In genomic region chr3:46865034-46865507, GRCh38 we compare ENCODE assay signal across 15 cellular contexts. TPM values are rescaled to one million over a fixed set of nuclear protein-coding genes. Genes with fewer than 3 reads are reported as not detected.
DNase-seq lines count a peak whose midpoint lies in the region; ATAC-seq, FAIRE-seq and TF ChIP-seq lines count a peak whose summit lies in the region.
"Had no signal": no experiment of that assay in that cellular context is flagged by ENCODE, and none has a peak within 500 bp of the region (broad histone marks: within the 10 kb centered on the region; RNA-seq: fewer than 3 reads in every experiment).

No MANE protein-coding gene starts in this region.

- FAIRE-seq in urothelium cell line (lab: Jason Lieb, UNC) = peak; percentile 13
- FAIRE-seq in frontal cortex (lab: Jason Lieb, UNC) = no peak
- FAIRE-seq: A204.1, endometrium, small intestine had no signal

- CTCF ChIA-PET in SK-N-SH (lab: Yijun Ruan, JAX) = interaction anchor here (0.7 to 16.8 kb wide), 17 partner anchors 11 to 376 kb away, joined by 3 to 480 read pairs (median 14); partner anchors contain the start of gene PTH1R

- H3K36me3 ChIP-seq in SK-N-SH (replicated peaks in 1 of 2; ENCODE audit: control insufficient read depth in 1 of 2, insufficient read depth in 2 of 2, low read length in 1 of 2) (no peaks in the 10 kb centered on the region), lung (ENCODE audit: control insufficient read depth in 2 of 2, insufficient read depth in 2 of 2, low read length in 2 of 2) (no peaks in the 10 kb centered on the region), colonic mucosa (no peaks in the 10 kb centered on the region)

- no peak overlapping the region for H3K4me3 ChIP-seq in SK-N-SH (ENCODE audit: low read depth in 2 of 2, low read length in 1 of 2)
- no peak overlapping the region for H3K4me3 ChIP-seq in fibroblast of pulmonary artery (replicated peaks; ENCODE audit: low read depth, low read length)
- no peak overlapping the region for H3K4me3 ChIP-seq in lung
- H3K4me3 ChIP-seq in colonic mucosa = no peak overlapping the region
- H3K4me3 ChIP-seq: testis had no signal

- H3K9me3 ChIP-seq in SK-N-SH (no peaks in the 10 kb centered on the region), lung (ENCODE audit: control insufficient read depth in 2 of 2, insufficient read depth in 1 of 2, low read length in 1 of 2) (no peaks in the 10 kb centered on the region), colonic mucosa (no peaks in the 10 kb centered on the region)
- H3K9me3 ChIP-seq: testis had no signal

- POLR2A ChIA-PET in SK-N-SH (lab: Yijun Ruan, JAX) = interaction anchor here (0.6 to 1.1 kb wide), 3 partner anchors 20 to 463 kb away, joined by 3 to 6 read pairs (median 4); no protein-coding TSS in a partner anchor

- H3K9me2 ChIP-seq in SK-N-SH = no peaks in the 10 kb centered on the region

- 38% methylated on average over 10 of the region's 12 CpGs for WGBS in SK-N-SH (ENCODE audit: low lambda C conversion rate)
- WGBS in lung, 2 donors = 18 to 40% methylated on average over 12 of the region's 12 CpGs

- no peaks in the 10 kb centered on the region for H4K20me1 ChIP-seq in SK-N-SH (ENCODE audit: insufficient read depth)

- no peaks in the 10 kb centered on the region for H3K79me2 ChIP-seq in SK-N-SH (ENCODE audit: insufficient read depth)

- intact Hi-C loops in colonic mucosa (cut with DNase I) = loop anchor here (5.0 kb wide), 1 partner anchor 42 kb away; no protein-coding TSS in a partner anchor

- no peak for TF ChIP-seq RAD21 in SK-N-SH (IDR thresholded peaks at IDR 0.05; ENCODE audit: low read length)

- DNase-seq in SK-N-SH (peak; percentile 68), fibroblast of pulmonary artery (ENCODE audit: low read depth) (peak; percentile 74), lung (ENCODE audit: low spot score) (peak; percentile 65), urothelium cell line (ENCODE audit: low spot score) (no peak), colonic mucosa (no peak), frontal cortex (ENCODE audit: low spot score in 2 of 2) (no peak)
- DNase-seq: activated CD4-positive, alpha-beta T cell treated with anti-CD3 and anti-CD28 coated beads, Interleukin-2, amount 10 ng/mL, durations not matched to agents 24 days and 14 days; NCI-H2081; small intestine; T-helper 2 cell; testis had no signal

- H3K27me3 ChIP-seq in SK-N-SH (ENCODE audit: insufficient read depth) = no peaks in the 10 kb centered on the region
- H3K27me3 ChIP-seq in lung (ENCODE audit: control insufficient read depth, insufficient read depth) = no peaks in the 10 kb centered on the region
- H3K27me3 ChIP-seq in colonic mucosa = no peaks in the 10 kb centered on the region
- H3K27me3 ChIP-seq: testis had no signal

- ATAC-seq in SK-N-SH treated with all-trans-retinoic acid at 6 μM for 48 hours (no peak), lung (ENCODE audit: insufficient read depth, low FRiP score) (peak; percentile 51), HG03045 (IDR thresholded peaks at IDR 0.05; ENCODE audit: unreplicated experiment) (no peak)

- H3K4me1 ChIP-seq in SK-N-SH (ENCODE audit: control insufficient read depth in 1 of 2, insufficient read depth in 2 of 2, low read depth in 1 of 2, low read length in 1 of 2) (peaks cover 0 to 40% of the 10 kb centered on the region in 2 experiments; a peak in 1 of 4 replicates), lung (ENCODE audit: control insufficient read depth in 2 of 2, insufficient read depth in 2 of 2, low read length in 2 of 2) (peaks cover 6 to 19% of the 10 kb centered on the region in 2 donors), colonic mucosa (no peaks in the 10 kb centered on the region)

- TF ChIP-seq CTCF in SK-N-SH (IDR thresholded peaks at IDR 0.05) = no peak
- no peak for TF ChIP-seq CTCF in fibroblast of pulmonary artery (IDR thresholded peaks at IDR 0.05; ENCODE audit: low read length, missing control alignments)
- no peak for TF ChIP-seq CTCF in lung (IDR thresholded peaks at IDR 0.05; ENCODE audit: control extremely low read depth, extremely low read depth)
- no peak for TF ChIP-seq CTCF in colonic mucosa (IDR thresholded peaks at IDR 0.05)

- no peaks in the 10 kb centered on the region for H3F3A ChIP-seq in SK-N-SH (replicated peaks; ENCODE audit: insufficient read depth)

- H3K27ac ChIP-seq in SK-N-SH (ENCODE audit: low read depth in 2 of 2, low read length in 1 of 2) = no peak overlapping the region; a peak in 1 of 4 replicates
- H3K27ac ChIP-seq in lung (ENCODE audit: low read depth in 1 of 2, low read length in 1 of 2) = peak overlapping the region; percentile 64 to 90
- no peak overlapping the region for H3K27ac ChIP-seq in colonic mucosa
- H3K27ac ChIP-seq: testis had no signal

- H3K9ac ChIP-seq in SK-N-SH = no peak overlapping the region
- H3K9ac ChIP-seq in colonic mucosa (ENCODE audit: low read depth in 2 of 2, low read length in 2 of 2) = no peak overlapping the region

- no peak overlapping the region for H2AFZ ChIP-seq in SK-N-SH (ENCODE audit: low read depth)

- no peak overlapping the region for H3K4me2 ChIP-seq in SK-N-SH

- TF ChIP-seq EP300 in SK-N-SH (IDR thresholded peaks at IDR 0.05; ENCODE audit: borderline replicate concordance in 1 of 2, low read depth in 1 of 2, low read length in 1 of 2) = peak in 1 of 2 experiments; percentile 44; a peak in 1 of 4 replicates

TF ChIP-seq in SK-N-SH, 30 proteins besides CTCF, POLR2A, EP300 and RAD21 (continues in another document):
- TF ChIP-seq YY1 (IDR thresholded peaks at IDR 0.05; ENCODE audit: low read depth) (no peak), PBX3 (IDR thresholded peaks at IDR 0.05) (no peak), FOXJ3 (CRISPR knock-in tag; IDR thresholded peaks at IDR 0.05) (no peak), CHD2 (IDR thresholded peaks at IDR 0.05; ENCODE audit: low read length, partially characterized antibody) (peak; percentile 42), SIN3A (IDR thresholded peaks at IDR 0.05; ENCODE audit: borderline replicate concordance, low read depth, low read length) (no peak), SMC3 (IDR thresholded peaks at IDR 0.05; ENCODE audit: low read depth, low read length) (no peak), EZH2phosphoT487 (IDR thresholded peaks at IDR 0.05; ENCODE audit: borderline replicate concordance, low read depth) (no peak), MXI1 (IDR thresholded peaks at IDR 0.05; ENCODE audit: low read depth, low read length) (peak; percentile 47; the same call in 1 of the 2 replicates), GABPA (IDR thresholded peaks at IDR 0.05; ENCODE audit: low read depth) (no peak), MAX (IDR thresholded peaks at IDR 0.05; ENCODE audit: low read depth) (no peak), RCOR1 (IDR thresholded peaks at IDR 0.05; ENCODE audit: low read length) (no peak), TCF12 (IDR thresholded peaks at IDR 0.05) (no peak)

TF ChIP-seq in SK-N-SH treated with all-trans-retinoic acid at 6 μM for 48 hours, 23 proteins besides CTCF, POLR2A, EP300 and RAD21:
- TF ChIP-seq TOX (CRISPR knock-in tag; IDR thresholded peaks at IDR 0.05; ENCODE audit: borderline replicate concordance) = no peak
- TF ChIP-seq PATZ1 (CRISPR knock-in tag; IDR thresholded peaks at IDR 0.05; ENCODE audit: borderline replicate concordance) = no peak
- no peak for TF ChIP-seq ZFP30 (CRISPR knock-in tag; IDR thresholded peaks at IDR 0.05)
- TF ChIP-seq CSDC2 (CRISPR knock-in tag; IDR thresholded peaks at IDR 0.05) = no peak
- no peak for TF ChIP-seq ZNF8 (CRISPR knock-in tag; IDR thresholded peaks at IDR 0.05)
- no peak for TF ChIP-seq ZC3H10 (CRISPR knock-in tag; IDR thresholded peaks at IDR 0.05)
- TF ChIP-seq CREB5 (CRISPR knock-in tag; IDR thresholded peaks at IDR 0.05; ENCODE audit: low read depth) = no peak
- no peak for TF ChIP-seq ISL1 (CRISPR knock-in tag; IDR thresholded peaks at IDR 0.05)
- no peak for TF ChIP-seq ZNF70 (CRISPR knock-in tag; IDR thresholded peaks at IDR 0.05)
- no peak for TF ChIP-seq GLIS3 (CRISPR knock-in tag; IDR thresholded peaks at IDR 0.05)

RNA-seq across cellular contexts. Expression of gene MYL3, which starts 1.8 kb away (rescaled TPM):
- not detected in 2 replicates for polyA plus RNA-seq in SK-N-SH (2012; rRNA removed)
- not detected in 2 replicates for polyA plus RNA-seq in SK-N-SH (2012; cell fraction: cytosol; rRNA removed)
- not detected in 2 replicates for polyA plus RNA-seq in SK-N-SH (2012; cell fraction: nucleus; rRNA removed)
- total RNA-seq in lung = 1 to 10 TPM; 2.8 to 4.1 TPM
- polyA plus RNA-seq in lung = 1 to 10 TPM; 1.9 to 2.4 TPM
- 1 to 10 TPM in 1 of 2 donors, not detected in 1; 1.7 TPM for total RNA-seq in colonic mucosa
- not detected for total RNA-seq in frontal cortex
- total RNA-seq: activated CD4-positive, alpha-beta T cell treated with anti-CD3 and anti-CD28 coated beads, Interleukin-2, amount 10 ng/mL, durations not matched to agents 24 days and 14 days had no signal

RNA-seq across cellular contexts. Expression of gene PTH1R, which starts 12.4 kb away (rescaled TPM):
- polyA plus RNA-seq in SK-N-SH (2012; rRNA removed) (0.07 and 0.34 TPM in 2 replicates), lung (10 to 100 TPM; 11.2 to 29.7 TPM)
- 0.18 and 0.49 TPM in 2 replicates for polyA plus RNA-seq in SK-N-SH (2012; cell fraction: cytosol; rRNA removed)
- 0.61 TPM in 2 replicates for polyA plus RNA-seq in SK-N-SH (2012; cell fraction: nucleus; rRNA removed)
- total RNA-seq in lung (10 to 100 TPM; 14.7 to 25.1 TPM), colonic mucosa (under 1 TPM; 0.69 to 0.86 TPM), frontal cortex (2.0 TPM)
- total RNA-seq: activated CD4-positive, alpha-beta T cell treated with anti-CD3 and anti-CD28 coated beads, Interleukin-2, amount 10 ng/mL, durations not matched to agents 24 days and 14 days had no signal

Comparison
In these comparisons a context has a peak if more than half of its experiments do, and no peak if none do; other contexts are left out.
1. DNase-seq: peak in SK-N-SH (single experiment), fibroblast of pulmonary artery (single experiment) and lung (single experiment); none in urothelium cell line (single experiment), colonic mucosa (single experiment) and frontal cortex (0 of 2).
2. H3K27ac ChIP-seq: peak in lung (2 of 2); none in SK-N-SH (0 of 2) and colonic mucosa (single experiment).